10 cellular contexts compared by ENCODE assay signal in the genomic region with DNA sequence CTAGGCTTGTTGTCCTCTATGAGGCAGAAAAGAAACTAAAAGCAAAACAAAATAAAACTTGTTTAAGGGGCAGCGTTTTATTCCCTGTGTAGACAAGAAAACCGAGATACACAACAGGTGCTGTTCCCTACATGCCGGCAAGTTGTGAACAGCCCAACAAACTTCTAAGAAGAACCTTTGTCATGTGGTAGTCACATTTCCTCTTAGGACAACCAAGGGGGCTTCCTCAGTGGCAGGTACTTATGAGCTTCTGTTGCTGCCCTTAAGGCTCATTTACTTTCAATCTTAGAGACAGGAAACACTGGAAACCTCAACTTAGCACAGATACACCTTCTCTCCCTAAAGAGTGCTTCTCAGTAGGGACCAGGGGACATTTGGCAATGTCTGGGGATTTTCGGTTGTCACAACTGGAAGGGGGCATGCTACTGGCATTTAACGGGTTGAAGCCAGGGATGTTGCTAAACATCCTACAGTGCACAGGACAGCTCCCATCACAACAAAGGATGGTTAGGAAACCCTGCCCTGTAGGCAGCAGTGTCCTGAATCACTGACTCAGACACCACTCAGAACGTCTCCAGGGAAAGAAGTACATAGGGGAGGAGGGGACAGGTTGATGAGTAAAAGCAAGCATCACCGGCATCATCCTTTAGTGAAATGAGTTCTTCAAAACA.
DNase-seq lines count a peak whose midpoint lies in the region; ATAC-seq and TF ChIP-seq lines count a peak whose summit lies in the region.
"Had no signal": no experiment of that assay in that cellular context is flagged by ENCODE, and none has a peak within 500 bp of the region (broad histone marks: within the 10 kb centered on the region; RNA-seq: fewer than 3 reads in every experiment).

No MANE protein-coding gene starts in this region.

- H3K4me1 Mint-ChIP-seq in activated T-cell treated with anti-CD3 and anti-CD28 coated beads, Interleukin-2, amount 50 U/mL, for 4 hours (ENCODE audit: low read depth): peaks cover 45% of the 10 kb centered on the region

- intact Hi-C loops in spleen (cut with DNase I; ENCODE audit: low total_unique reads): no loop called here

- no peak for TF ChIP-seq POLR2A in spleen (IDR thresholded peaks at IDR 0.05)

- H3K9me3 ChIP-seq in spleen: no peaks in the 10 kb centered on the region
- H3K9me3 ChIP-seq: BLaER1 had no signal

- H3K27ac ChIP-seq in spleen: peak overlapping the region in 1 of 8 donors; percentile 45
- H3K27ac ChIP-seq: BLaER1 had no signal

- ATAC-seq in GM19324 (IDR thresholded peaks at IDR 0.05; ENCODE audit: low FRiP score, unreplicated experiment): peak; percentile 64
- peak; percentile 67 for ATAC-seq in HG03095 (IDR thresholded peaks at IDR 0.05; ENCODE audit: unreplicated experiment)
- ATAC-seq in activated T-cell treated with anti-CD3 and anti-CD28 coated beads, Interleukin-2, amount 50 U/mL, for 4 hours: peak; percentile 89 to 93
- no peak for ATAC-seq in GM18858 (IDR thresholded peaks at IDR 0.05; ENCODE audit: unreplicated experiment)
- ATAC-seq: Right ventricle myocardium inferior had no signal

- H3K27me3 ChIP-seq in spleen (replicated peaks in 1 of 7): peaks cover 0 to 5% (median 0%) of the 10 kb centered on the region in 7 donors

- peak overlapping the region in 1 of 8 donors; percentile 6 for H3K4me3 ChIP-seq in spleen
- H3K4me3 ChIP-seq: BLaER1 had no signal

- no peaks in the 10 kb centered on the region for H3K27me3 Mint-ChIP-seq in activated T-cell treated with anti-CD3 and anti-CD28 coated beads, Interleukin-2, amount 50 U/mL, for 4 hours (ENCODE audit: low read depth)

- H3K36me3 Mint-ChIP-seq in activated T-cell treated with anti-CD3 and anti-CD28 coated beads, Interleukin-2, amount 50 U/mL, for 4 hours (ENCODE audit: insufficient read depth): no peaks in the 10 kb centered on the region

- DNase-seq in AG08395 (ENCODE audit: low spot score) (peak; percentile 6), NCI-H1436 treated with DMSO at 0.1 percent for 48 hours (lab: John Stamatoyannopoulos, UW) (no peak), DMS153 (lab: John Stamatoyannopoulos, UW) (no peak), spleen (no peak)
- DNase-seq in activated T-cell treated with anti-CD3 and anti-CD28 coated beads, Interleukin-2, amount 50 U/mL, for 4 hours: no peak

- 56 to 71% (median 64%) methylated on average over 6 to 7 of the region's 7 CpGs for WGBS in spleen, 5 donors

- no peaks in the 10 kb centered on the region for H3K9me3 Mint-ChIP-seq in activated T-cell treated with anti-CD3 and anti-CD28 coated beads, Interleukin-2, amount 50 U/mL, for 4 hours

- no peak for TF ChIP-seq CTCF in spleen (IDR thresholded peaks at IDR 0.05 in 8 of 11, conservative IDR thresholded peaks at IDR 0.05 in 3 of 11)

- no peaks in the 10 kb centered on the region for H3K36me3 ChIP-seq in spleen
- H3K36me3 ChIP-seq: BLaER1 had no signal

- H3K4me1 ChIP-seq in spleen: no peaks in the 10 kb centered on the region
- H3K4me1 ChIP-seq: BLaER1 had no signal

- peak overlapping the region; percentile 57 for H3K4me3 Mint-ChIP-seq in activated T-cell treated with anti-CD3 and anti-CD28 coated beads, Interleukin-2, amount 50 U/mL, for 4 hours
